In genomic region chr12:49345048-49345839, GRCh38 we compare ENCODE assay signal across 6 cellular contexts. TPM values are rescaled to one million over a fixed set of nuclear protein-coding genes. Genes with fewer than 3 reads are reported as not detected.
DNase-seq lines count a peak whose midpoint lies in the region; ATAC-seq and TF ChIP-seq lines count a peak whose summit lies in the region.

No MANE protein-coding gene starts in this region.

- H3K4me3 ChIP-seq in fibroblast of lung (replicated peaks in 1 of 4; ENCODE audit: control extremely low read depth in 1 of 4, insufficient read depth in 1 of 4, low read depth in 3 of 4, low read length in 4 of 4): peak overlapping the region in 2 of 4 experiments; percentile 46 to 52

- H4K20me1 ChIP-seq in fibroblast of lung (ENCODE audit: control insufficient read depth, extremely low read depth, insufficient read depth, low read length): no peaks in the 10 kb centered on the region

- no peak overlapping the region for H2AFZ ChIP-seq in fibroblast of lung (ENCODE audit: low read length)

- no peak overlapping the region for H3K9ac ChIP-seq in fibroblast of lung (ENCODE audit: insufficient read depth, low read length)

- H3K27ac ChIP-seq in fibroblast of lung (ENCODE audit: insufficient read depth, low read length): no peak overlapping the region

- TF ChIP-seq CTCF in fibroblast of lung (conservative IDR thresholded peaks at IDR 0.05 in 1 of 2, IDR thresholded peaks at IDR 0.05 in 1 of 2; ENCODE audit: low read depth in 1 of 2, low read length in 2 of 2): no peak

- peaks cover 46% of the 10 kb centered on the region for H3K27me3 ChIP-seq in fibroblast of lung (ENCODE audit: control insufficient read depth, insufficient read depth, low read length)

- no peak for ATAC-seq in stimulated activated naive CD8-positive, alpha-beta T cell treated with anti-CD3 and anti-CD28 coated beads, Interleukin-15, Interleukin-2, amounts not matched to agents 100 U/mL and 50 U/mL, for 24 hours
- no peak for ATAC-seq in GM21737 (IDR thresholded peaks at IDR 0.05; ENCODE audit: unreplicated experiment)

- H3K9me3 ChIP-seq in fibroblast of lung (ENCODE audit: control insufficient read depth, insufficient read depth, low read depth, low read length): no peaks in the 10 kb centered on the region

- peak overlapping the region; percentile 83 for H3K4me2 ChIP-seq in fibroblast of lung (ENCODE audit: extremely low read depth, insufficient read depth, low read length)

- DNase-seq in COLO668 (lab: John Stamatoyannopoulos, UW; ENCODE audit: unreplicated experiment) (peak; percentile 71), NCI-H146 (lab: John Stamatoyannopoulos, UW) (peak; percentile 79), fibroblast of lung (ENCODE audit: low read depth in 2 of 2) (no peak), activated gamma-delta T cell treated with Interleukin-2 at 50 U/mL for 16 hours (no peak)
- peak; percentile 37 for DNase-seq in stimulated activated naive CD8-positive, alpha-beta T cell treated with anti-CD3 and anti-CD28 coated beads, Interleukin-15, Interleukin-2, amounts not matched to agents 100 U/mL and 50 U/mL, for 24 hours

- H3K79me2 ChIP-seq in fibroblast of lung (ENCODE audit: control insufficient read depth, insufficient read depth, low read length): no peaks in the 10 kb centered on the region

- no peaks in the 10 kb centered on the region for H3K36me3 ChIP-seq in fibroblast of lung (ENCODE audit: control insufficient read depth, insufficient read depth, low read length)

- H3K4me1 ChIP-seq in fibroblast of lung (ENCODE audit: control insufficient read depth, extremely low read depth, insufficient read depth, low read length): peaks cover 25% of the 10 kb centered on the region

RNA-seq across cellular contexts. Expression of gene DNAJC22, which starts 1.4 kb away (rescaled TPM):
- 4.6 and 4.8 TPM in 2 replicates for total RNA-seq in fibroblast of lung
- 2.4 and 5.7 TPM in 2 replicates for polyA plus RNA-seq in fibroblast of lung
- 2.5 and 4.6 TPM in 2 replicates for polyA plus RNA-seq in fibroblast of lung (2012)
- 2.1 and 8.0 TPM in 2 replicates for polyA minus RNA-seq in fibroblast of lung (ENCODE audit: low replicate concordance)

RNA-seq across cellular contexts. Expression of gene C1QL4, which starts 8.3 kb away (rescaled TPM):
- 0.17 TPM in 1 of 2 replicates, not detected in the other for total RNA-seq in fibroblast of lung
- polyA plus RNA-seq in fibroblast of lung: 0.10 TPM in 1 of 2 replicates, not detected in the other
- polyA plus RNA-seq in fibroblast of lung (2012): 0.08 and 0.56 TPM in 2 replicates
- not detected in 2 replicates for polyA minus RNA-seq in fibroblast of lung (ENCODE audit: low replicate concordance)

RNA-seq across cellular contexts. Expression of gene SPATS2, which starts 22.0 kb away (rescaled TPM):
- total RNA-seq in fibroblast of lung: 14.1 and 22.1 TPM in 2 replicates
- polyA plus RNA-seq in fibroblast of lung: 33.2 and 43.6 TPM in 2 replicates
- 22.5 and 23.7 TPM in 2 replicates for polyA plus RNA-seq in fibroblast of lung (2012)
- polyA minus RNA-seq in fibroblast of lung (ENCODE audit: low replicate concordance): 41.3 and 84.8 TPM in 2 replicates

RNA-seq across cellular contexts. Expression of gene TROAP, which starts 22.2 kb away (rescaled TPM):
- total RNA-seq in fibroblast of lung: 0.51 and 6.3 TPM in 2 replicates
- 4.8 and 22.4 TPM in 2 replicates for polyA plus RNA-seq in fibroblast of lung
- polyA plus RNA-seq in fibroblast of lung (2012): 8.0 and 26.6 TPM in 2 replicates
- polyA minus RNA-seq in fibroblast of lung (ENCODE audit: low replicate concordance): 20.1 and 62.8 TPM in 2 replicates

RNA-seq across cellular contexts. Expression of gene PRPH, which starts 50.3 kb away (rescaled TPM):
- 0.26 and 0.50 TPM in 2 replicates for total RNA-seq in fibroblast of lung
- polyA plus RNA-seq in fibroblast of lung: 0.06 and 0.49 TPM in 2 replicates
- 0.75 TPM in 1 of 2 replicates, not detected in the other for polyA plus RNA-seq in fibroblast of lung (2012)
- 0.70 TPM in 1 of 2 replicates, not detected in the other for polyA minus RNA-seq in fibroblast of lung (ENCODE audit: low replicate concordance)

Comparison
In these comparisons a context has a peak if more than half of its experiments do, and no peak if none do; other contexts are left out.
1. DNase-seq: peak in COLO668 (single experiment), NCI-H146 (single experiment) and stimulated activated naive CD8-positive, alpha-beta T cell treated with anti-CD3 and anti-CD28 coated beads, Interleukin-15, Interleukin-2, amounts not matched to agents 100 U/mL and 50 U/mL, for 24 hours (single experiment); none in fibroblast of lung (0 of 2) and activated gamma-delta T cell treated with Interleukin-2 at 50 U/mL for 16 hours (single experiment).